Comparison of ENCODE assay signal across 14 cellular contexts in the genomic region with DNA sequence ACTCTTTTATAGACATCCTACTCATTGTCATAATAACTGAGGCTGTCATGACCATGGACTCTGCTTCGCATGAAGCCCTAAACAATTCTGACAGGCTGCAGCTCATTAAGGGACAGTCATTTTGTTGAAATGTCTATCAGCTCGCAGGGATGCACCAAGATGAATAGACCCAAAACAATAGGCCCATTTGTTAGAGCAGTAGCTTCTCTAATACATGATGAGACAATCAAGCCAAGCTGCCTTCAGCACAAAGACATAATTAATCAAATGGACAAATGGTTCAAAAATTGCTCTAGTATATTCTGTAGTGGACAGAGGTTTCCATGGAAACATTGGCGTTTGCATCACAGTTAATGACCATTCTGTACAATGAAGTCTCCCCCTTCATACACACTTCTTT.
"Had no signal": no experiment of that assay in that cellular context is flagged by ENCODE, and none has a peak within 500 bp of the region (broad histone marks: within the 10 kb centered on the region; RNA-seq: fewer than 3 reads in every experiment).

No MANE protein-coding gene starts in this region.

- H3K4me1 ChIP-seq: body of pancreas had no signal

- DNase-seq: activated CD4-positive, alpha-beta T cell treated with anti-CD3 and anti-CD28 coated beads, Interleukin-2, amount 10 ng/mL, durations not matched to agents 7 days and 5 days; activated CD8-positive, alpha-beta memory T cell treated with anti-CD3 and anti-CD28 coated beads for 24 hours; activated naive CD8-positive, alpha-beta T cell treated with anti-CD3 and anti-CD28 coated beads for 36 hours; body of pancreas; mammary epithelial cell; mucosa of descending colon; naive thymus-derived CD4-positive, alpha-beta T cell; right cardiac atrium; stimulated activated CD4-positive, alpha-beta T cell treated with anti-CD3 and anti-CD28 coated beads, Interleukin-4, amount 100 ng/mL, for 24 hours; stimulated activated naive CD4-positive, alpha-beta T cell had no signal

- H3K27ac Mint-ChIP-seq: activated CD4-positive, alpha-beta T cell treated with anti-CD3 and anti-CD28 coated beads, Interleukin-2, amount 10 ng/mL, durations not matched to agents 7 days and 5 days; activated naive CD8-positive, alpha-beta T cell treated with anti-CD3 and anti-CD28 coated beads for 36 hours; activated T-helper 1 cell treated with anti-CD3 and anti-CD28 coated beads, Interleukin-12 subunit alpha, Interleukin-12 subunit beta, Interleukin-2, Interleukin-4 antibody, amounts not matched to agents 30 ng/mL and 10 ng/mL and 1 ng/mL, durations not matched to agents 14 hours and 24 hours and 36 hours; naive thymus-derived CD4-positive, alpha-beta T cell; type B pancreatic cell had no signal

- H3K27me3 Mint-ChIP-seq: activated CD4-positive, alpha-beta T cell treated with anti-CD3 and anti-CD28 coated beads, Interleukin-2, amount 10 ng/mL, durations not matched to agents 7 days and 5 days; activated naive CD8-positive, alpha-beta T cell treated with anti-CD3 and anti-CD28 coated beads for 36 hours; naive thymus-derived CD4-positive, alpha-beta T cell; type B pancreatic cell had no signal

- H3K9me3 Mint-ChIP-seq: activated CD4-positive, alpha-beta T cell treated with anti-CD3 and anti-CD28 coated beads, Interleukin-2, amount 10 ng/mL, durations not matched to agents 7 days and 5 days; activated naive CD8-positive, alpha-beta T cell treated with anti-CD3 and anti-CD28 coated beads for 36 hours; activated T-helper 1 cell treated with anti-CD3 and anti-CD28 coated beads, Interleukin-12 subunit alpha, Interleukin-12 subunit beta, Interleukin-2, Interleukin-4 antibody, amounts not matched to agents 30 ng/mL and 10 ng/mL and 1 ng/mL, durations not matched to agents 14 hours and 24 hours and 36 hours; type B pancreatic cell had no signal

- H3K9me3 ChIP-seq: body of pancreas, mucosa of descending colon had no signal

- H3K4me3 ChIP-seq: body of pancreas, mucosa of descending colon, skin epidermis had no signal

- H3K27ac ChIP-seq: body of pancreas, skin epidermis had no signal

- H3K36me3 Mint-ChIP-seq: activated naive CD8-positive, alpha-beta T cell treated with anti-CD3 and anti-CD28 coated beads for 36 hours; naive thymus-derived CD4-positive, alpha-beta T cell; type B pancreatic cell had no signal

- H3K4me1 Mint-ChIP-seq: activated CD4-positive, alpha-beta T cell treated with anti-CD3 and anti-CD28 coated beads, Interleukin-2, amount 10 ng/mL, durations not matched to agents 7 days and 5 days; activated naive CD8-positive, alpha-beta T cell treated with anti-CD3 and anti-CD28 coated beads for 36 hours had no signal

- ATAC-seq: body of pancreas; left lobe of liver; mucosa of descending colon; naive thymus-derived CD4-positive, alpha-beta T cell; right cardiac atrium had no signal

- H3K27me3 ChIP-seq: body of pancreas had no signal

- H3K4me3 Mint-ChIP-seq: activated CD4-positive, alpha-beta T cell treated with anti-CD3 and anti-CD28 coated beads, Interleukin-2, amount 10 ng/mL, durations not matched to agents 7 days and 5 days; activated naive CD8-positive, alpha-beta T cell treated with anti-CD3 and anti-CD28 coated beads for 36 hours; activated T-helper 1 cell treated with anti-CD3 and anti-CD28 coated beads, Interleukin-12 subunit alpha, Interleukin-12 subunit beta, Interleukin-2, Interleukin-4 antibody, amounts not matched to agents 30 ng/mL and 10 ng/mL and 1 ng/mL, durations not matched to agents 14 hours and 24 hours and 36 hours; naive thymus-derived CD4-positive, alpha-beta T cell; type B pancreatic cell had no signal
